Comparison of ENCODE assay signal across 27 cellular contexts in the genomic region with DNA sequence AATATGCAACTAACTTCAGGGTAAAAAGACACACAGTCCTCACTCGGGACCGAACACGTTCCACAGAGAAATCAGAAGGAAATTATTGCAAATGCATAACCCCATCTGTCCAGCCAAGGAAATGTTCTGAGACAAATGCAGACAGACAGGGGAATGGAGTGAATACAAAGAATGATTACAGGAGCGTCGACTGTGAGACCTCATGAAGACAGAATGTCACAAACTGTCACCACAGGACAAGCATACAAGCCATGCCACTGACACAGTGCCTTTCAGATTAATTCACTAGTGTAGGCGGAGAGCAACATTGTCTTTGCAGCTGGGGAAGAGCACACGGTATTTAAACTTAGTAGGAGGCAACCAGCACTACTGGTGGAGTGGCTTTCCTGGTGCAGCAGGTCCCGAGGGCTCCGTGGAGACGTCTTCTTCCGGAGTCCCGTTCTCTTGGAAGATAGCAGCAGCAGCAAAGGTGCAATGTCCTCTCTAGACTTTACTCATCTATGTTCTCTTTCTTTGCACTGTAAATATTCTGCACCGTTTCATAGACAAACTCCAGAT. TPM values are rescaled to one million over a fixed set of nuclear protein-coding genes. Genes with fewer than 3 reads are reported as not detected.
DNase-seq lines count a peak whose midpoint lies in the region; FAIRE-seq and TF ChIP-seq lines count a peak whose summit lies in the region.
"Had no signal": no experiment of that assay in that cellular context is flagged by ENCODE, and none has a peak within 500 bp of the region (broad histone marks: within the 10 kb centered on the region; RNA-seq: fewer than 3 reads in every experiment).

No MANE protein-coding gene starts in this region.

- H3K27me3 ChIP-seq in osteoblast (ENCODE audit: insufficient read depth, low read length) (no peaks in the 10 kb centered on the region), Karpas-422 (ENCODE audit: low read length) (no peaks in the 10 kb centered on the region)
- H3K27me3 ChIP-seq: MG63, SJSA1 had no signal

- H3K4me1 ChIP-seq in osteoblast (ENCODE audit: insufficient read depth, low read length) (peaks cover 7% of the 10 kb centered on the region), Karpas-422 (ENCODE audit: low read length) (no peaks in the 10 kb centered on the region)
- H3K4me1 ChIP-seq: SJSA1 had no signal

- no peak overlapping the region for H3K27ac ChIP-seq in osteoblast (ENCODE audit: low read depth, low read length)
- no peak overlapping the region for H3K27ac ChIP-seq in Karpas-422 (ENCODE audit: low read length)
- H3K27ac ChIP-seq: PC-9, SJSA1 had no signal

- H3K4me2 ChIP-seq in osteoblast (ENCODE audit: insufficient read depth, low read length) (no peak overlapping the region), Karpas-422 (ENCODE audit: low read depth, low read length, poor library complexity, severe bottlenecking) (no peak overlapping the region)
- H3K4me2 ChIP-seq: PC-9 had no signal

- peaks cover 28% of the 10 kb centered on the region for H3K36me3 ChIP-seq in osteoblast (ENCODE audit: insufficient read depth, low read length)
- peaks cover 17% of the 10 kb centered on the region; the same call in 1 of the 2 replicates for H3K36me3 ChIP-seq in Karpas-422 (ENCODE audit: insufficient read depth, low read length)
- H3K36me3 ChIP-seq: MG63 had no signal

- H3K27ac Mint-ChIP-seq in activated T-helper 2 cell treated with anti-CD3 and anti-CD28 coated beads, Interferon-gamma antibody, Interleukin-2, Interleukin-4, amounts not matched to agents 10 μg/mL and 5 μg/mL and 100 μg/mL, durations not matched to agents 14 hours and 24 hours and 36 hours: peak overlapping the region; percentile 28
- H3K27ac Mint-ChIP-seq: B cell had no signal

- H4K20me1 ChIP-seq in osteoblast (ENCODE audit: insufficient read depth, low read length) (peaks cover 3% of the 10 kb centered on the region), Karpas-422 (ENCODE audit: insufficient read depth, low read depth, low read length) (peaks cover 14% of the 10 kb centered on the region; the same call in 1 of the 2 replicates)

- H3K27me3 Mint-ChIP-seq in activated T-helper 2 cell treated with anti-CD3 and anti-CD28 coated beads, Interferon-gamma antibody, Interleukin-2, Interleukin-4, amounts not matched to agents 10 μg/mL and 5 μg/mL and 100 μg/mL, durations not matched to agents 14 hours and 24 hours and 36 hours (ENCODE audit: low read depth): no peaks in the 10 kb centered on the region
- H3K27me3 Mint-ChIP-seq: B cell; CD8-positive, alpha-beta memory T cell had no signal

- H3K79me2 ChIP-seq in osteoblast (ENCODE audit: insufficient read depth, low read length) (no peaks in the 10 kb centered on the region), Karpas-422 (ENCODE audit: low read length) (no peaks in the 10 kb centered on the region)

- H3K4me3 ChIP-seq in osteoblast (ENCODE audit: insufficient read depth, low read length) (no peak overlapping the region), Karpas-422 (ENCODE audit: low read length) (no peak overlapping the region)
- H3K4me3 ChIP-seq: MG63, PC-9, SJSA1 had no signal

- peaks cover 38% of the 10 kb centered on the region for H3K4me1 Mint-ChIP-seq in activated T-helper 2 cell treated with anti-CD3 and anti-CD28 coated beads, Interferon-gamma antibody, Interleukin-2, Interleukin-4, amounts not matched to agents 10 μg/mL and 5 μg/mL and 100 μg/mL, durations not matched to agents 14 hours and 24 hours and 36 hours (ENCODE audit: low read depth)

- no peak for TF ChIP-seq CTCF in osteoblast (IDR thresholded peaks at IDR 0.05; ENCODE audit: extremely low read depth, low read depth, low read length)

- H3K36me3 Mint-ChIP-seq in activated T-helper 2 cell treated with anti-CD3 and anti-CD28 coated beads, Interferon-gamma antibody, Interleukin-2, Interleukin-4, amounts not matched to agents 10 μg/mL and 5 μg/mL and 100 μg/mL, durations not matched to agents 14 hours and 24 hours and 36 hours (ENCODE audit: low read depth): peaks cover 49% of the 10 kb centered on the region

- H3K9me3 ChIP-seq in osteoblast (ENCODE audit: low read depth, low read length) (no peaks in the 10 kb centered on the region), Karpas-422 (ENCODE audit: low read length) (no peaks in the 10 kb centered on the region)
- H3K9me3 ChIP-seq: MG63, SJSA1 had no signal

- no peak for TF ChIP-seq POLR2A in GM12892 (IDR thresholded peaks at IDR 0.05; ENCODE audit: low read depth, low read length)

- no peaks in the 10 kb centered on the region for H3K9me2 ChIP-seq in Karpas-422 (replicated peaks; ENCODE audit: insufficient read depth, low read length)

- FAIRE-seq in GM12892 (lab: Jason Lieb, UNC): no peak
- FAIRE-seq: GM12891, H1 had no signal

- intact Hi-C loops in activated T-helper 2 cell treated with anti-CD3 and anti-CD28 coated beads, Interferon-gamma antibody, Interleukin-2, Interleukin-4, amounts not matched to agents 10 μg/mL and 5 μg/mL and 100 μg/mL, durations not matched to agents 14 hours and 24 hours and 36 hours (cut with micrococcal nuclease): no loop called here

- H3K9ac ChIP-seq in Karpas-422 (ENCODE audit: low read length): no peak overlapping the region

- H3K9me3 Mint-ChIP-seq in activated T-helper 2 cell treated with anti-CD3 and anti-CD28 coated beads, Interferon-gamma antibody, Interleukin-2, Interleukin-4, amounts not matched to agents 10 μg/mL and 5 μg/mL and 100 μg/mL, durations not matched to agents 14 hours and 24 hours and 36 hours: no peaks in the 10 kb centered on the region
- H3K9me3 Mint-ChIP-seq: CD14-positive monocyte; CD8-positive, alpha-beta memory T cell had no signal

- H2AFZ ChIP-seq in osteoblast (ENCODE audit: low read length) (no peak overlapping the region), Karpas-422 (ENCODE audit: low read length) (no peak overlapping the region)
- H2AFZ ChIP-seq: PC-9 had no signal

- no peak overlapping the region for H3K4me3 Mint-ChIP-seq in activated T-helper 2 cell treated with anti-CD3 and anti-CD28 coated beads, Interferon-gamma antibody, Interleukin-2, Interleukin-4, amounts not matched to agents 10 μg/mL and 5 μg/mL and 100 μg/mL, durations not matched to agents 14 hours and 24 hours and 36 hours (ENCODE audit: low read depth)
- H3K4me3 Mint-ChIP-seq: B cell; CD14-positive monocyte; CD8-positive, alpha-beta memory T cell had no signal

- peak; percentile 34 for DNase-seq in activated effector memory CD4-positive, alpha-beta T cell treated with anti-CD3 and anti-CD28 coated beads, Interleukin-2, amount 50 U/mL, for 16 hours
- DNase-seq in activated effector memory CD4-positive, alpha-beta T cell treated with Interleukin-2 at 50 U/mL for 16 hours: no peak
- DNase-seq in activated T-helper 2 cell treated with anti-CD3 and anti-CD28 coated beads, Interferon-gamma antibody, Interleukin-2, Interleukin-4, amounts not matched to agents 10 μg/mL and 5 μg/mL and 100 μg/mL, durations not matched to agents 14 hours and 24 hours and 36 hours (ENCODE audit: low spot score): no peak
- peak; percentile 18 for DNase-seq in osteoblast (ENCODE audit: insufficient read length, low spot score, missing footprints)
- DNase-seq in retina: no peak
- DNase-seq in GM12892 (ENCODE audit: insufficient read length): no peak
- no peak for DNase-seq in Karpas-422
- DNase-seq: CD8-positive, alpha-beta memory T cell; DMS 273 treated with DMSO at 0.1 percent for 48 hours; DMS79; EL; GDM1; KBM-7; MG63; NCI-H2029; NCI-H446; NCI-H524 treated with DMSO at 0.1 percent for 48 hours; NCI-H774; PC-9; Right ventricle myocardium superior; RPMI8226 had no signal

RNA-seq across cellular contexts. Expression of a gene that starts 44.6 kb away (rescaled TPM):
- 24.3 and 27.3 TPM in 2 replicates for total RNA-seq in activated T-helper 2 cell treated with anti-CD3 and anti-CD28 coated beads, Interferon-gamma antibody, Interleukin-2, Interleukin-4, amounts not matched to agents 10 μg/mL and 5 μg/mL and 100 μg/mL, durations not matched to agents 14 hours and 24 hours and 36 hours
- 72.8 and 81.1 TPM in 2 replicates for total RNA-seq in osteoblast
- polyA plus RNA-seq in GM12892 (2012; ENCODE audit: missing spikeins): 10.5 TPM
- total RNA-seq in Karpas-422 (2014; rRNA removed; shearing (Covaris generic); ENCODE audit: low replicate concordance): 32.7 and 77.7 TPM in 2 replicates

RNA-seq across cellular contexts. Expression of a gene that starts 46.5 kb away (rescaled TPM):
- total RNA-seq in activated T-helper 2 cell treated with anti-CD3 and anti-CD28 coated beads, Interferon-gamma antibody, Interleukin-2, Interleukin-4, amounts not matched to agents 10 μg/mL and 5 μg/mL and 100 μg/mL, durations not matched to agents 14 hours and 24 hours and 36 hours: 72.5 and 73.5 TPM in 2 replicates
- total RNA-seq in osteoblast: not detected in 2 replicates
- 74.7 TPM for polyA plus RNA-seq in GM12892 (2012; ENCODE audit: missing spikeins)
- total RNA-seq in Karpas-422 (2014; rRNA removed; shearing (Covaris generic); ENCODE audit: low replicate concordance): 69.2 and 140 TPM in 2 replicates
- total RNA-seq: A673, PC-9, SJSA1 had no signal

Comparison
In these comparisons a context has a peak if more than half of its experiments do, and no peak if none do; other contexts are left out.
1. DNase-seq: peak in activated effector memory CD4-positive, alpha-beta T cell treated with anti-CD3 and anti-CD28 coated beads, Interleukin-2, amount 50 U/mL, for 16 hours (single experiment) and osteoblast (single experiment); none in activated effector memory CD4-positive, alpha-beta T cell treated with Interleukin-2 at 50 U/mL for 16 hours (single experiment), activated T-helper 2 cell treated with anti-CD3 and anti-CD28 coated beads, Interferon-gamma antibody, Interleukin-2, Interleukin-4, amounts not matched to agents 10 μg/mL and 5 μg/mL and 100 μg/mL, durations not matched to agents 14 hours and 24 hours and 36 hours (single experiment), retina (single experiment), GM12892 (single experiment) and Karpas-422 (single experiment).
2. RNA of a gene that starts 46.5 kb away (total RNA-seq): 72.5 to 73.5 TPM in activated T-helper 2 cell treated with anti-CD3 and anti-CD28 coated beads, Interferon-gamma antibody, Interleukin-2, Interleukin-4, amounts not matched to agents 10 μg/mL and 5 μg/mL and 100 μg/mL, durations not matched to agents 14 hours and 24 hours and 36 hours and 69.2 to 140 TPM in Karpas-422; not detected in osteoblast; every median in the first group is over 10 times any median in the second.